ENCODE assay signal across 8 cellular contexts in the genomic region with DNA sequence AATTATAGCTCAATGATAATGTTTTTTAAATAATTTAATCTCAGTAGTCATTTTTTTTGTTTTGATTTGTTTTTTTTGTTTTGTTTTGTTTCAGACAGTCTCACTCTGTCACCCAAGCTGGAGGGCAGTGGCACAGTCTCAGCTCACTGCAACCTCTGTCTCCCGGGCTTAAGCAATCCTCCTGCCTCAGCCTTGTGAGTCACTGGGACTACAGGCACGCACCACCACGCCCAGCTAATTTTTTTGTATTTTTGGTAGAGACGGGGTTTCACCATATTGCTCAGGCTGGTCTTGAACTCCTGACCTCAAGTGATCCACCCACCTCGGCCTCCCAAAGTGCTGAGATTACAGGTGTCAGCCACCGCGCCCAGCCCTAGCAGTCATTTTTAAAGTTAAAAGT.
DNase-seq lines count a peak whose midpoint lies in the region; TF ChIP-seq lines count a peak whose summit lies in the region.
"Not testable (repeated sequence)": the region's sequence is repeated elsewhere in the genome, so short reads cannot be mapped to it uniquely, and the experiment has no call there.

No MANE protein-coding gene starts in this region.

- H3K27me3 ChIP-seq in MG63; adipocyte (replicated peaks; ENCODE audit: control insufficient read depth, insufficient read depth, low read length): not testable (repeated sequence)

- H3K4me1 ChIP-seq in adipocyte (ENCODE audit: control insufficient read depth, insufficient read depth, low read length) = not testable (repeated sequence)

- TF ChIP-seq CTCF in AG09309 (IDR thresholded peaks at IDR 0.05; ENCODE audit: control insufficient read depth, insufficient read depth, low read depth, low read length, missing control alignments); epithelial cell of esophagus (IDR thresholded peaks at IDR 0.05; ENCODE audit: insufficient read depth, low read depth, low read length, missing control alignments); foreskin fibroblast (IDR thresholded peaks at IDR 0.05; ENCODE audit: low read depth, low read length): not testable (repeated sequence)

- peaks cover 18% of the 10 kb centered on the region for H3K9me3 ChIP-seq in MG63
- not testable (repeated sequence) for H3K9me3 ChIP-seq in adipocyte (ENCODE audit: control insufficient read depth, low read length)

- DNase-seq in AG09309 (ENCODE audit: low read depth) (peak; percentile 34), GM04504 (ENCODE audit: low read depth) (peak; percentile 43), MG63 (peak; percentile 75), RPMI7951 (ENCODE audit: low read depth) (peak; percentile 76), adipocyte (ENCODE audit: low read depth) (peak; percentile 72), epithelial cell of esophagus (ENCODE audit: low read depth) (peak; percentile 81), foreskin fibroblast (peak; percentile 38 to 70), renal cortical epithelial cell (ENCODE audit: low read depth) (peak; percentile 18)

- H3K36me3 ChIP-seq in MG63; adipocyte (ENCODE audit: control insufficient read depth, insufficient read depth, low read length, severe bottlenecking): not testable (repeated sequence)

- not testable (repeated sequence) for H3K4me3 ChIP-seq in AG09309 (ENCODE audit: control insufficient read depth, low read depth, low read length); MG63; adipocyte (ENCODE audit: low read length); epithelial cell of esophagus (ENCODE audit: low read length); foreskin fibroblast (ENCODE audit: low read depth in 1 of 2, low read length in 2 of 2)

- H3K9ac ChIP-seq in adipocyte (ENCODE audit: low read length) = not testable (repeated sequence)

Comparison
In these comparisons a context has a peak if more than half of its experiments do, and no peak if none do; other contexts are left out.
1. DNase-seq: peak in every context shown above with its lines; median percentile 81 in epithelial cell of esophagus; 76 in RPMI7951; 75 in MG63; 72 in adipocyte; 54 in foreskin fibroblast; 43 in GM04504; 34 in AG09309; 18 in renal cortical epithelial cell.